1 cellular context compared by ENCODE assay signal in genomic region chr4:158996669-158997074, GRCh38.
TF ChIP-seq lines count a peak whose summit lies in the region.

No MANE protein-coding gene starts in this region.

TF ChIP-seq in SK-N-SH, 30 proteins besides CTCF, POLR2A, EP300 and RAD21 (continued from another document):
- TF ChIP-seq PBX3 (IDR thresholded peaks at IDR 0.05): peak; percentile 75; the same call in 1 of the 2 replicates
- TF ChIP-seq RXRA (IDR thresholded peaks at IDR 0.05; ENCODE audit: borderline replicate concordance, low read depth): peak; percentile 97
- TF ChIP-seq TEAD4 (IDR thresholded peaks at IDR 0.05; ENCODE audit: borderline replicate concordance, insufficient read depth): peak; percentile 96
- TF ChIP-seq FOXM1 (IDR thresholded peaks at IDR 0.05; ENCODE audit: low read depth): peak; percentile 40; the same call in 1 of the 2 replicates
- TF ChIP-seq JUND (IDR thresholded peaks at IDR 0.05): peak; percentile 100
- TF ChIP-seq, protein P1, sequence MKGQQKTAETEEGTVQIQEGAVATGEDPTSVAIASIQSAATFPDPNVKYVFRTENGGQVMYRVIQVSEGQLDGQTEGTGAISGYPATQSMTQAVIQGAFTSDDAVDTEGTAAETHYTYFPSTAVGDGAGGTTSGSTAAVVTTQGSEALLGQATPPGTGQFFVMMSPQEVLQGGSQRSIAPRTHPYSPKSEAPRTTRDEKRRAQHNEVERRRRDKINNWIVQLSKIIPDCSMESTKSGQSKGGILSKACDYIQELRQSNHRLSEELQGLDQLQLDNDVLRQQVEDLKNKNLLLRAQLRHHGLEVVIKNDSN (IDR thresholded peaks at IDR 0.05; ENCODE audit: borderline replicate concordance, low read depth): peak; percentile 67; the same call in 1 of the 2 replicates
TF ChIP-seq in SK-N-SH: peak in this region for 17.
